In genomic region chr18:59885579-59886163, GRCh38 we compare ENCODE assay signal across 8 cellular contexts. TPM values are rescaled to one million over a fixed set of nuclear protein-coding genes. Genes with fewer than 3 reads are reported as not detected.
A peak's percentile ranks its signal among the peaks of the same experiment; 100 is the strongest.
DNase-seq lines count a peak whose midpoint lies in the region; ATAC-seq and TF ChIP-seq lines count a peak whose summit lies in the region.

No MANE protein-coding gene starts in this region.

- H3K4me3 Mint-ChIP-seq in activated naive CD4-positive, alpha-beta T cell treated with anti-CD3 and anti-CD28 coated beads, Interleukin-2, amount 50 U/mL, for 24 hours, result peak overlapping the region; percentile 62

- H3K27me3 Mint-ChIP-seq in activated naive CD4-positive, alpha-beta T cell treated with anti-CD3 and anti-CD28 coated beads, Interleukin-2, amount 50 U/mL, for 24 hours, result no peaks in the 10 kb centered on the region

- peaks cover 25% of the 10 kb centered on the region for H3K4me1 ChIP-seq in Loucy (ENCODE audit: insufficient read depth, low read length, poor library complexity, severe bottlenecking)

- H3K4me1 Mint-ChIP-seq in activated naive CD4-positive, alpha-beta T cell treated with anti-CD3 and anti-CD28 coated beads, Interleukin-2, amount 50 U/mL, for 24 hours, result peaks cover 33% of the 10 kb centered on the region

- peak overlapping the region; percentile 2 for H3K9ac ChIP-seq in Loucy (ENCODE audit: low read depth, low read length, poor library complexity, severe bottlenecking)

- no peaks in the 10 kb centered on the region for H3K9me3 Mint-ChIP-seq in activated naive CD4-positive, alpha-beta T cell treated with anti-CD3 and anti-CD28 coated beads, Interleukin-2, amount 50 U/mL, for 24 hours

- H3F3A ChIP-seq in Loucy (ENCODE audit: low read depth), result no peaks in the 10 kb centered on the region

- DNase-seq in GM13976 (ENCODE audit: low spot score), result peak; percentile 64
- DNase-seq in renal cortical epithelial cell (ENCODE audit: low read depth), result peak; percentile 65
- no peak for DNase-seq in DMS 273 treated with DMSO at 0.1 percent for 48 hours (lab: John Stamatoyannopoulos, UW)
- DNase-seq in WERI-Rb-1, result no peak
- DNase-seq in NCI-H345 (lab: John Stamatoyannopoulos, UW), result no peak

- no peak overlapping the region for H2AFZ ChIP-seq in Loucy (ENCODE audit: low read length)

- no peaks in the 10 kb centered on the region for H3K9me2 ChIP-seq in Loucy (replicated peaks; ENCODE audit: low read depth, low read length)

- H3K27ac Mint-ChIP-seq in activated naive CD4-positive, alpha-beta T cell treated with anti-CD3 and anti-CD28 coated beads, Interleukin-2, amount 50 U/mL, for 24 hours, result peak overlapping the region; percentile 86

- peak overlapping the region; percentile 39 for H3K4me2 ChIP-seq in Loucy (ENCODE audit: low read depth, low read length, poor library complexity, severe bottlenecking)

- no peak overlapping the region for H3K27ac ChIP-seq in WERI-Rb-1

- peak; percentile 78 for ATAC-seq in GM21825 (IDR thresholded peaks at IDR 0.05; ENCODE audit: unreplicated experiment)

- TF ChIP-seq CTCF in GM13976 (IDR thresholded peaks at IDR 0.05; ENCODE audit: borderline replicate concordance, control extremely low read depth, extremely low read depth, insufficient read depth, missing control alignments), result no peak
- no peak for TF ChIP-seq CTCF in Loucy (conservative IDR thresholded peaks at IDR 0.05; ENCODE audit: low read length)
- no peak for TF ChIP-seq CTCF in WERI-Rb-1 (IDR thresholded peaks at IDR 0.05; ENCODE audit: low read depth, low read length)

- H3K36me3 Mint-ChIP-seq in activated naive CD4-positive, alpha-beta T cell treated with anti-CD3 and anti-CD28 coated beads, Interleukin-2, amount 50 U/mL, for 24 hours, result no peaks in the 10 kb centered on the region

- H3K79me2 ChIP-seq in Loucy (ENCODE audit: insufficient read depth, low read length), result no peaks in the 10 kb centered on the region

- H3K9me3 ChIP-seq in Loucy (ENCODE audit: insufficient read depth, low read depth, low read length) (no peaks in the 10 kb centered on the region), WERI-Rb-1 (ENCODE audit: severe bottlenecking) (no peaks in the 10 kb centered on the region)

- no peaks in the 10 kb centered on the region for H4K20me1 ChIP-seq in Loucy (ENCODE audit: insufficient read depth, low read length, poor library complexity, severe bottlenecking)

- H3K4me3 ChIP-seq in Loucy (ENCODE audit: low read length, poor library complexity, severe bottlenecking), result peak overlapping the region; percentile 4
- no peak overlapping the region for H3K4me3 ChIP-seq in WERI-Rb-1 (ENCODE audit: low read depth, low read length)

- H3K36me3 ChIP-seq in Loucy (ENCODE audit: insufficient read depth, low read length), result no peaks in the 10 kb centered on the region
- H3K36me3 ChIP-seq in WERI-Rb-1, result no peaks in the 10 kb centered on the region

- in situ Hi-C loops in GM13976 (cut with MboI; ENCODE audit: low sequenced_read_pairs, unreplicated experiment), result no loop called here

- H3K27me3 ChIP-seq in Loucy (ENCODE audit: insufficient read depth, low read length, poor library complexity, severe bottlenecking) (no peaks in the 10 kb centered on the region), WERI-Rb-1 (ENCODE audit: insufficient read depth, low read depth, severe bottlenecking) (no peaks in the 10 kb centered on the region)

RNA-seq across cellular contexts. Expression of gene PMAIP1, which starts 14.1 kb away (rescaled TPM):
- total RNA-seq in renal cortical epithelial cell, result 11.6 and 69.3 TPM in 2 replicates

Comparison
In these comparisons a context has a peak if more than half of its experiments do, and no peak if none do; other contexts are left out.
1. DNase-seq: peak in GM13976 (single experiment) and renal cortical epithelial cell (single experiment); none in DMS 273 treated with DMSO at 0.1 percent for 48 hours (single experiment), WERI-Rb-1 (single experiment) and NCI-H345 (single experiment).